ENCODE assay signal across 9 cellular contexts in the genomic region with DNA sequence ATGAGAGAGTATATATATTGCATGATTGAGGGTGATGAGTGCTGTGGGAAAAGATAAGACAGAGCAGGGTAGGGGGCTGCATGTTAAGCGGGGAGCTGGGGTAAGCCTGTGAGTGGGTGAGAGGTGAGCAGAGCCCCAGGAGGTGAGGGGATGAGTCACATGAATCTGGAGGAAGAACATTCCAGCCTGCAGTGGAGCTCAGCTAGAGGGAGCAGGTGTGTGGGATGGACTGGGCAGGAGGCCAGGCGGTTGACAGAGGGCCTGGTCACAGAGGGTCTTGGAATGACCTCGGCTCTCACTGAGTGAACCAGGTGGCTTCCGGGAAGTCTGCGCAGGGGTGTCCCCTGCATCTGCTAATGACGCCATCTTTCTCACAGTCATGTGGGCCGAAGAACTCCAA. TPM values are rescaled to one million over a fixed set of nuclear protein-coding genes. Genes with fewer than 3 reads are reported as not detected.
A peak's percentile ranks its signal among the peaks of the same experiment; 100 is the strongest.
DNase-seq lines count a peak whose midpoint lies in the region; ATAC-seq and TF ChIP-seq lines count a peak whose summit lies in the region.
"Had no signal": no experiment of that assay in that cellular context is flagged by ENCODE, and none has a peak within 500 bp of the region (broad histone marks: within the 10 kb centered on the region; RNA-seq: fewer than 3 reads in every experiment).

No MANE protein-coding gene starts in this region.

- H3K36me3 ChIP-seq in kidney epithelial cell (ENCODE audit: control insufficient read depth, insufficient read depth, low read length) (peaks cover 4% of the 10 kb centered on the region), upper lobe of left lung (peaks cover 18 to 97% (median 62%) of the 10 kb centered on the region in 4 donors)
- H3K36me3 ChIP-seq in effector memory CD4-positive, alpha-beta T cell (ENCODE audit: control insufficient read depth, insufficient read depth, low read length) = peaks cover 58% of the 10 kb centered on the region

- H3K4me3 ChIP-seq in astrocyte of the cerebellum (ENCODE audit: low read depth, low read length) (no peak overlapping the region), kidney epithelial cell (ENCODE audit: low read depth, low read length) (no peak overlapping the region), upper lobe of left lung (no peak overlapping the region)
- H3K4me3 ChIP-seq in effector memory CD4-positive, alpha-beta T cell (ENCODE audit: insufficient read depth, low read depth, low read length, poor library complexity, severe bottlenecking) = no peak overlapping the region
- H3K4me3 ChIP-seq: skin epidermis had no signal

- in situ Hi-C loops in astrocyte of the cerebellum (cut with HindIII; ENCODE audit: low sequenced_read_pairs) = no loop called here

- H3K27me3 Mint-ChIP-seq in activated T-cell treated with anti-CD3 and anti-CD28 coated beads, Interleukin-2, amount 50 U/mL, for 72 hours (ENCODE audit: low read depth) = no peaks in the 10 kb centered on the region

- ATAC-seq in activated T-cell treated with anti-CD3 and anti-CD28 coated beads, Interleukin-2, amount 50 U/mL, for 72 hours (replicated peaks in 1 of 2) = no peak
- peak in 1 of 2 donors; percentile 73 for ATAC-seq in upper lobe of left lung (ENCODE audit: low FRiP score in 2 of 2)

- H3K27ac ChIP-seq in upper lobe of left lung = peak overlapping the region in 3 of 4 donors; percentile 20 to 30 (median 22)
- H3K27ac ChIP-seq in effector memory CD4-positive, alpha-beta T cell (ENCODE audit: insufficient read depth, low read length, poor library complexity, severe bottlenecking) = no peak overlapping the region

- no peak for TF ChIP-seq CTCF in astrocyte of the cerebellum (IDR thresholded peaks at IDR 0.05; ENCODE audit: low read depth, low read length, missing control alignments)
- peak; percentile 18 for TF ChIP-seq CTCF in kidney epithelial cell (IDR thresholded peaks at IDR 0.05; ENCODE audit: insufficient read depth, low read length, poor library complexity, severe bottlenecking)
- TF ChIP-seq CTCF in upper lobe of left lung (IDR thresholded peaks at IDR 0.05) = no peak

- peaks cover 4 to 15% (median 11%) of the 10 kb centered on the region in 4 donors for H3K4me1 ChIP-seq in upper lobe of left lung
- peaks cover 7% of the 10 kb centered on the region for H3K4me1 ChIP-seq in effector memory CD4-positive, alpha-beta T cell (ENCODE audit: control insufficient read depth, insufficient read depth, low read length, poor library complexity, severe bottlenecking)

- DNase-seq in activated T-cell treated with anti-CD3 and anti-CD28 coated beads, Interleukin-2, amount 50 U/mL, for 72 hours = no peak
- DNase-seq in activated T-cell treated with anti-CD3 and anti-CD28 coated beads for 4 hours (no peak), astrocyte of the cerebellum (ENCODE audit: low read depth) (peak; percentile 68), kidney epithelial cell (ENCODE audit: low read depth) (peak; percentile 90), upper lobe of left lung (no peak), NCI-H1417 (lab: John Stamatoyannopoulos, UW) (no peak), putamen (ENCODE audit: low spot score) (no peak)
- DNase-seq in effector memory CD4-positive, alpha-beta T cell = no peak

- peak overlapping the region; percentile 61 for H3K27ac Mint-ChIP-seq in activated T-cell treated with anti-CD3 and anti-CD28 coated beads, Interleukin-2, amount 50 U/mL, for 72 hours

- H3K9me3 Mint-ChIP-seq in activated T-cell treated with anti-CD3 and anti-CD28 coated beads, Interleukin-2, amount 50 U/mL, for 72 hours = no peaks in the 10 kb centered on the region

- TF ChIP-seq POLR2A in upper lobe of left lung (IDR thresholded peaks at IDR 0.05) = no peak

- no peak overlapping the region for H3K4me3 Mint-ChIP-seq in activated T-cell treated with anti-CD3 and anti-CD28 coated beads, Interleukin-2, amount 50 U/mL, for 72 hours

- H3K27me3 ChIP-seq in kidney epithelial cell (ENCODE audit: control insufficient read depth, insufficient read depth, low read length) = no peaks in the 10 kb centered on the region
- no peaks in the 10 kb centered on the region for H3K27me3 ChIP-seq in upper lobe of left lung
- no peaks in the 10 kb centered on the region for H3K27me3 ChIP-seq in effector memory CD4-positive, alpha-beta T cell (replicated peaks; ENCODE audit: control insufficient read depth, insufficient read depth, low read length, poor library complexity, severe bottlenecking)

- no peaks in the 10 kb centered on the region for H3K9me3 ChIP-seq in upper lobe of left lung
- H3K9me3 ChIP-seq in effector memory CD4-positive, alpha-beta T cell (ENCODE audit: control insufficient read depth, low read length) = no peaks in the 10 kb centered on the region

- no peak for TF ChIP-seq EP300 in upper lobe of left lung (IDR thresholded peaks at IDR 0.05)

- peaks cover 33% of the 10 kb centered on the region for H3K4me1 Mint-ChIP-seq in activated T-cell treated with anti-CD3 and anti-CD28 coated beads, Interleukin-2, amount 50 U/mL, for 72 hours (ENCODE audit: low read depth)

- WGBS in upper lobe of left lung, 2 donors = 91 to 92% methylated on average over 7 of the region's 7 CpGs

- H3K36me3 Mint-ChIP-seq in activated T-cell treated with anti-CD3 and anti-CD28 coated beads, Interleukin-2, amount 50 U/mL, for 72 hours (ENCODE audit: insufficient read depth in 2 of 2) = peaks cover 11 to 34% of the 10 kb centered on the region in 2 donors

RNA-seq across cellular contexts. Expression of a gene that starts 44.4 kb away (rescaled TPM):
- 10 to 100 TPM; 70.0 to 74.9 TPM for total RNA-seq in activated T-cell treated with anti-CD3 and anti-CD28 coated beads, Interleukin-2, amount 50 U/mL, for 72 hours
- 20.3 and 23.8 TPM in 2 replicates for total RNA-seq in kidney epithelial cell
- 10 to 100 TPM; 45.1 to 89.1 (median 55.3) TPM for total RNA-seq in upper lobe of left lung

RNA-seq across cellular contexts. Expression of a gene that starts 47.5 kb away (rescaled TPM):
- total RNA-seq in activated T-cell treated with anti-CD3 and anti-CD28 coated beads, Interleukin-2, amount 50 U/mL, for 72 hours = 10 to 100 TPM; 67.8 to 72.8 TPM
- total RNA-seq in kidney epithelial cell = 40.6 and 73.8 TPM in 2 replicates
- total RNA-seq in upper lobe of left lung = 100 to 1,000 TPM in 2 of 6 donors, 10 to 100 TPM in 4; 58.9 to 166 (median 74.6) TPM

RNA-seq across cellular contexts. Expression of a gene that starts 51.7 kb away (rescaled TPM):
- total RNA-seq in activated T-cell treated with anti-CD3 and anti-CD28 coated beads, Interleukin-2, amount 50 U/mL, for 72 hours = 10 to 100 TPM; 22.5 to 25.1 TPM
- total RNA-seq in kidney epithelial cell = 13.0 and 15.0 TPM in 2 replicates
- total RNA-seq in upper lobe of left lung = 10 to 100 TPM; 10.5 to 90.1 (median 29.7) TPM

Comparison
In these comparisons a context has a peak if more than half of its experiments do, and no peak if none do; other contexts are left out.
1. DNase-seq: peak in astrocyte of the cerebellum (single experiment) and kidney epithelial cell (single experiment); none in activated T-cell treated with anti-CD3 and anti-CD28 coated beads, Interleukin-2, amount 50 U/mL, for 72 hours (0 of 2), activated T-cell treated with anti-CD3 and anti-CD28 coated beads for 4 hours (single experiment), upper lobe of left lung (0 of 2), NCI-H1417 (0 of 3), putamen (single experiment) and effector memory CD4-positive, alpha-beta T cell (0 of 3).